In the genomic region with DNA sequence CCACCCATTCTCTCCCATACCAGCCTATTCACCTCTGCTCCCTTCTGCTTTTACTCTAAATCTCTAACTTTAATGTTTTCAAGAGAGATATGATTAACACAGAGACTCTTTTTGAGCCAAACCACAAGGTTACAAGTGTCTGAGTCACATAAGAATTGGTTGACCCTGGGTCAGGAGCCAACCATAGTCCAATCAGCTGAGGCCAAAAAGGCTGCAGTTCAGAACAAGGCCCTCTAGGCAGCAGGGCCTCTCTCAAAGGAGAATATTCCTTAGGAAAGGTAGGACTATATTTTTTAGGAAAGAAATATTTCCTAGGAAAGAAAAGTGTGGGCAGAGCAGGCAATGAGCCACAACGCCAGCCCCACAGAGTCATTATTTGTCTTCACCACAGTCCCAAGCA, we compare ENCODE assay signal across 8 cellular contexts. TPM values are rescaled to one million over a fixed set of nuclear protein-coding genes. Genes with fewer than 3 reads are reported as not detected.
DNase-seq lines count a peak whose midpoint lies in the region; ATAC-seq and TF ChIP-seq lines count a peak whose summit lies in the region.

No MANE protein-coding gene starts in this region.

- peak; percentile 59 for DNase-seq in ELR (ENCODE audit: low read depth)
- DNase-seq in NAMALWA (ENCODE audit: low spot score): peak; percentile 36
- DNase-seq in central memory CD8-positive, alpha-beta T cell (ENCODE audit: low spot score in 2 of 2): no peak
- DNase-seq in neural crest cell (ENCODE audit: low read depth, low spot score): no peak
- no peak for DNase-seq in putamen (ENCODE audit: low spot score)
- DNase-seq in RPMI8226: no peak

- H3K9me3 Mint-ChIP-seq in central memory CD8-positive, alpha-beta T cell: peaks cover 9% of the 10 kb centered on the region
- peaks cover 2% of the 10 kb centered on the region for H3K9me3 Mint-ChIP-seq in neural crest cell

- peaks cover 74% of the 10 kb centered on the region for H3K4me1 Mint-ChIP-seq in central memory CD8-positive, alpha-beta T cell
- peaks cover 46% of the 10 kb centered on the region for H3K4me1 Mint-ChIP-seq in neural crest cell

- TF ChIP-seq CTCF in neural crest cell (conservative IDR thresholded peaks at IDR 0.05): no peak

- peaks cover 18% of the 10 kb centered on the region for H3K36me3 Mint-ChIP-seq in central memory CD8-positive, alpha-beta T cell (ENCODE audit: insufficient read depth)
- peaks cover 8% of the 10 kb centered on the region for H3K36me3 Mint-ChIP-seq in neural crest cell (ENCODE audit: low read depth)

- ATAC-seq in GM21515 (IDR thresholded peaks at IDR 0.05; ENCODE audit: unreplicated experiment) (peak; percentile 19), HG02970 (IDR thresholded peaks at IDR 0.05; ENCODE audit: low FRiP score, unreplicated experiment) (no peak)
- no peak for ATAC-seq in central memory CD8-positive, alpha-beta T cell (replicated peaks; ENCODE audit: extremely low read depth, poor library complexity, severe bottlenecking)

- H3K27me3 Mint-ChIP-seq in central memory CD8-positive, alpha-beta T cell: no peaks in the 10 kb centered on the region
- no peaks in the 10 kb centered on the region for H3K27me3 Mint-ChIP-seq in neural crest cell (ENCODE audit: low read depth)

- H3K4me3 Mint-ChIP-seq in central memory CD8-positive, alpha-beta T cell: peak overlapping the region; percentile 97
- H3K4me3 Mint-ChIP-seq in neural crest cell: peak overlapping the region; percentile 92

- H3K27ac Mint-ChIP-seq in central memory CD8-positive, alpha-beta T cell (ENCODE audit: low read depth): peak overlapping the region; percentile 64
- no peak overlapping the region for H3K27ac Mint-ChIP-seq in neural crest cell (ENCODE audit: unreplicated experiment)

RNA-seq across cellular contexts. Expression of a gene that starts 2.3 kb away (rescaled TPM):
- total RNA-seq in neural crest cell: 10.4 and 11.9 TPM in 2 replicates

Comparison
In these comparisons a context has a peak if more than half of its experiments do, and no peak if none do; other contexts are left out.
1. DNase-seq: peak in ELR (single experiment) and NAMALWA (single experiment); none in central memory CD8-positive, alpha-beta T cell (0 of 2), neural crest cell (single experiment), putamen (single experiment) and RPMI8226 (single experiment).